ENCODE assay signal across 12 cellular contexts in genomic region chr16:3057181-3058166, GRCh38. TPM values are rescaled to one million over a fixed set of nuclear protein-coding genes. Genes with fewer than 3 reads are reported as not detected.
A peak's percentile ranks its signal among the peaks of the same experiment; 100 is the strongest.
DNase-seq lines count a peak whose midpoint lies in the region; ATAC-seq and TF ChIP-seq lines count a peak whose summit lies in the region.
"Had no signal": no experiment of that assay in that cellular context is flagged by ENCODE, and none has a peak within 500 bp of the region (broad histone marks: within the 10 kb centered on the region; RNA-seq: fewer than 3 reads in every experiment).

No MANE protein-coding gene starts in this region.

- peaks cover 15% of the 10 kb centered on the region for H3K27me3 Mint-ChIP-seq in endothelial cell (ENCODE audit: unreplicated experiment)

- TF ChIP-seq CTCF in PC-9 (conservative IDR thresholded peaks at IDR 0.05) (no peak), endothelial cell (IDR thresholded peaks at IDR 0.05; ENCODE audit: unreplicated experiment) (no peak), parathyroid adenoma (IDR thresholded peaks at IDR 0.05) (no peak)

- H3K9me3 ChIP-seq in ES-I3 (ENCODE audit: control insufficient read depth, insufficient read depth, low read length) (no peaks in the 10 kb centered on the region), PC-9 (ENCODE audit: insufficient read depth, low read depth) (no peaks in the 10 kb centered on the region), parathyroid adenoma (ENCODE audit: control insufficient read depth, low read length) (no peaks in the 10 kb centered on the region)
- H3K9me3 ChIP-seq: transverse colon had no signal

- BruUV-seq in PC-9 (replicated peaks; lab: Mats Ljungman, UMichigan) = TSS peak; percentile 22

- intact Hi-C loops in PC-9 (cut with micrococcal nuclease; ENCODE audit: unreplicated experiment) = loop anchor here (1.0 to 5.0 kb wide), 3 partner anchors 21 to 110 kb away; partner anchors contain the start of gene BICDL2

- H3K79me2 ChIP-seq in PC-9 (ENCODE audit: low read depth) = no peaks in the 10 kb centered on the region
- no peaks in the 10 kb centered on the region for H3K79me2 ChIP-seq in parathyroid adenoma

- H3K4me2 ChIP-seq in PC-9 (peak overlapping the region; percentile 82), parathyroid adenoma (ENCODE audit: low read length) (peak overlapping the region; percentile 99)

- H3K27ac ChIP-seq in PC-9 = no peak overlapping the region
- H3K27ac ChIP-seq in parathyroid adenoma = no peak overlapping the region

- H3K9me2 ChIP-seq in PC-9 (ENCODE audit: insufficient read depth) = no peaks in the 10 kb centered on the region

- H3K36me3 Mint-ChIP-seq in endothelial cell (ENCODE audit: low read depth, unreplicated experiment) = peaks cover 20% of the 10 kb centered on the region

- POLR2A ChIA-PET in PC-9 (lab: Charles Lee; ENCODE audit: unreplicated experiment) = interaction anchor here (0.7 to 0.8 kb wide), 2 partner anchors 30 to 131 kb away, joined by 6 to 7 read pairs; partner anchors contain the start of gene OR1F1

- no peaks in the 10 kb centered on the region for H3K9me3 Mint-ChIP-seq in endothelial cell (ENCODE audit: unreplicated experiment)

- no peak overlapping the region for H3K27ac Mint-ChIP-seq in endothelial cell (ENCODE audit: unreplicated experiment)

- H4K20me1 ChIP-seq in PC-9 (ENCODE audit: insufficient read depth) = no peaks in the 10 kb centered on the region

- CTCF ChIA-PET in PC-9 (lab: Charles Lee) = interaction anchor here (0.7 to 1.2 kb wide), 3 partner anchors 30 to 69 kb away, joined by 3 read pairs; no protein-coding TSS in a partner anchor

- H3K27me3 ChIP-seq in PC-9 (ENCODE audit: insufficient read depth, low read depth) (no peaks in the 10 kb centered on the region), parathyroid adenoma (ENCODE audit: control insufficient read depth, insufficient read depth, low read length) (no peaks in the 10 kb centered on the region)
- H3K27me3 ChIP-seq: transverse colon had no signal

- H3K4me1 Mint-ChIP-seq in endothelial cell (ENCODE audit: unreplicated experiment) = peaks cover 20% of the 10 kb centered on the region

- H3K36me3 ChIP-seq in ES-I3 (ENCODE audit: insufficient read depth, low read length) = no peaks in the 10 kb centered on the region
- no peaks in the 10 kb centered on the region for H3K36me3 ChIP-seq in PC-9 (ENCODE audit: low read depth)
- no peaks in the 10 kb centered on the region for H3K36me3 ChIP-seq in parathyroid adenoma (ENCODE audit: control insufficient read depth, insufficient read depth, low read length)
- H3K36me3 ChIP-seq: transverse colon had no signal

- H2AFZ ChIP-seq in PC-9 = no peak overlapping the region
- peak overlapping the region; percentile 93 for H2AFZ ChIP-seq in parathyroid adenoma

- no peaks in the 10 kb centered on the region; the same call in 1 of the 2 replicates for H3K4me1 ChIP-seq in ES-I3 (ENCODE audit: insufficient read depth, low read length)
- H3K4me1 ChIP-seq in PC-9 (replicated peaks; ENCODE audit: insufficient read depth) = peaks cover 10% of the 10 kb centered on the region; the same call in 1 of the 2 replicates
- H3K4me1 ChIP-seq in parathyroid adenoma = no peaks in the 10 kb centered on the region

- H3K9ac ChIP-seq in ES-I3 (ENCODE audit: low read depth, low read length) (peak overlapping the region; percentile 81; the same call in 1 of the 2 replicates), parathyroid adenoma (no peak overlapping the region)

- DNase-seq in PC-9 = no peak
- no peak for DNase-seq in endothelial cell (ENCODE audit: low spot score)
- DNase-seq in ecto neural progenitor cell (ENCODE audit: low spot score) = no peak
- DNase-seq in NCI-H1105 (lab: John Stamatoyannopoulos, UW) = no peak
- DNase-seq: cortex of kidney, NCI-H510A treated with DMSO at 0.1 percent for 48 hours had no signal

- H3K4me3 Mint-ChIP-seq in endothelial cell (ENCODE audit: unreplicated experiment) = peak overlapping the region; percentile 75

- H3K4me3 ChIP-seq in PC-9 (peak overlapping the region; percentile 88; the same call in 1 of the 2 replicates), parathyroid adenoma (ENCODE audit: low read depth, low read length) (peak overlapping the region; percentile 99)

- no peak for ATAC-seq in GM21576 (IDR thresholded peaks at IDR 0.05; ENCODE audit: unreplicated experiment)
- ATAC-seq in HG02852 (IDR thresholded peaks at IDR 0.05; ENCODE audit: unreplicated experiment) = no peak
- ATAC-seq: left lobe of liver had no signal

- H3F3A ChIP-seq in PC-9 (ENCODE audit: insufficient read depth, low read depth) = peaks cover 8% of the 10 kb centered on the region; the same call in 1 of the 2 replicates

RNA-seq across cellular contexts. Expression of gene IL32, which starts 8.0 kb away (rescaled TPM):
- total RNA-seq in PC-9 (2021) (1.5 and 2.2 TPM in 2 replicates), endothelial cell (ENCODE audit: unreplicated experiment) (1.7 TPM)

RNA-seq across cellular contexts. Expression of gene MMP25, which starts 11.1 kb away (rescaled TPM):
- 0.28 and 0.83 TPM in 2 replicates for total RNA-seq in PC-9 (2021)
- 5.4 TPM for total RNA-seq in endothelial cell (ENCODE audit: unreplicated experiment)

RNA-seq across cellular contexts. Expression of gene BICDL2, which starts 20.7 kb away (rescaled TPM):
- total RNA-seq in PC-9 (2021) (57.9 and 68.7 TPM in 2 replicates), endothelial cell (ENCODE audit: unreplicated experiment) (0.13 TPM)

RNA-seq across cellular contexts. Expression of gene THOC6, which starts 33.6 kb away (rescaled TPM):
- total RNA-seq in PC-9 (2021) (69.9 and 109 TPM in 2 replicates), endothelial cell (ENCODE audit: unreplicated experiment) (22.9 TPM)

RNA-seq across cellular contexts. Expression of gene HCFC1R1, which starts 33.7 kb away (rescaled TPM):
- 118 and 186 TPM in 2 replicates for total RNA-seq in PC-9 (2021)
- 28.7 TPM for total RNA-seq in endothelial cell (ENCODE audit: unreplicated experiment)

Comparison
In these comparisons a context has a peak if more than half of its experiments do, and no peak if none do; other contexts are left out.
1. RNA of gene BICDL2, which starts 20.7 kb away (total RNA-seq): 57.9 to 68.7 TPM in PC-9; 0.13 TPM in endothelial cell (single experiment); every median in the first group is over 10 times any median in the second.